In the genomic region with DNA sequence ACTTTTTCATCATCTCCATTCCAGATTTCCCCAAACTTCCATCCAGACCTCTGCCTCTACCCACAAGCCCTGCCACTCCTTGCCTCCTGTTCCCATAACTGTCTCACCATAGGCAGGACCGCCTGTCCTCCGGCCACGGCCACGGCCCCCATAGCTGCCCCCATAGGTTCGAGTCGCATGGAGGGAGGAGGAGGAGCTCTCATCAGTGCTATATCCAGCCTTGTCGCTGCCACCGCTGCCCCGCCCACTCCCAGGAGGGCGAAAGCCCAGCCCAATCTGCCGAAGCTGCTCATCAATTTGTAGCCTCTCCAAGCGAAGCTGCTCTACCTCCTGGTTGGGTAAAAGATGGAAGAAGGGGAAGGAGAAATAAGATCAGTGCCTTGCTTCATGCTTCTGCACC, we compare ENCODE assay signal across 15 cellular contexts. TPM values are rescaled to one million over a fixed set of nuclear protein-coding genes. Genes with fewer than 3 reads are reported as not detected.
DNase-seq lines count a peak whose midpoint lies in the region; ATAC-seq and TF ChIP-seq lines count a peak whose summit lies in the region.
"Had no signal": no experiment of that assay in that cellular context is flagged by ENCODE, and none has a peak within 500 bp of the region (broad histone marks: within the 10 kb centered on the region; RNA-seq: fewer than 3 reads in every experiment).

No MANE protein-coding gene starts in this region.

- H3K4me1 Mint-ChIP-seq in CD8-positive, alpha-beta T cell (ENCODE audit: low read depth) = peaks cover 4% of the 10 kb centered on the region
- H3K4me1 Mint-ChIP-seq in endothelial cell (ENCODE audit: unreplicated experiment) = no peaks in the 10 kb centered on the region
- H3K4me1 Mint-ChIP-seq in neural progenitor cell = peaks cover 10% of the 10 kb centered on the region

- peaks cover 6% of the 10 kb centered on the region for H3K4me1 ChIP-seq in CD8-positive, alpha-beta T cell (ENCODE audit: insufficient read depth, low read length)
- H3K4me1 ChIP-seq in HEK293 (ENCODE audit: control insufficient read depth, insufficient read depth, low read length) = no peaks in the 10 kb centered on the region; the same call in 1 of the 2 replicates
- peaks cover 40% of the 10 kb centered on the region for H3K4me1 ChIP-seq in neural progenitor cell
- peaks cover 2% of the 10 kb centered on the region for H3K4me1 ChIP-seq in testis

- 85 to 86% methylated on average over 12 of the region's 12 CpGs for WGBS in testis, 2 donors

- no peak overlapping the region for H3K9ac ChIP-seq in neural progenitor cell

- TF ChIP-seq CTCF in CD8-positive, alpha-beta T cell (IDR thresholded peaks at IDR 0.05) = no peak
- TF ChIP-seq CTCF in HEK293 (tag by site-specific recombination; IDR thresholded peaks at IDR 0.05) (no peak), endothelial cell (IDR thresholded peaks at IDR 0.05; ENCODE audit: unreplicated experiment) (no peak), neural progenitor cell (IDR thresholded peaks at IDR 0.05) (no peak), testis (IDR thresholded peaks at IDR 0.05) (no peak)

- H3K4me3 Mint-ChIP-seq in CD8-positive, alpha-beta T cell = no peak overlapping the region
- peak overlapping the region; percentile 59 for H3K4me3 Mint-ChIP-seq in endothelial cell (ENCODE audit: unreplicated experiment)
- peak overlapping the region; percentile 47 for H3K4me3 Mint-ChIP-seq in neural progenitor cell
- H3K4me3 Mint-ChIP-seq: CD4-positive, CD25-positive, alpha-beta regulatory T cell had no signal

- POLR2A ChIA-PET in CD8-positive, alpha-beta T cell (lab: Charles Lee) = interaction anchor here (1.0 kb wide), 2 partner anchors 23 to 94 kb away, joined by 3 to 4 read pairs; a partner anchor contains a TSS
- POLR2A ChIA-PET in HEK293 (lab: Yijun Ruan, JAX) = interaction anchor here (0.5 to 3.0 kb wide), 5 partner anchors 9 to 134 kb away, joined by 3 to 9 read pairs (median 4); a partner anchor contains a TSS

- no peak overlapping the region for H3K4me2 ChIP-seq in neural progenitor cell
- H3K4me2 ChIP-seq: PC-9 had no signal

- H3K27me3 ChIP-seq in CD8-positive, alpha-beta T cell (ENCODE audit: insufficient read depth, low read length) = no peaks in the 10 kb centered on the region
- no peaks in the 10 kb centered on the region for H3K27me3 ChIP-seq in neural progenitor cell
- no peaks in the 10 kb centered on the region for H3K27me3 ChIP-seq in testis

- TF ChIP-seq POLR2A in testis (IDR thresholded peaks at IDR 0.05) = no peak

- DNase-seq in CD8-positive, alpha-beta T cell = no peak
- DNase-seq in endothelial cell (ENCODE audit: low spot score) (no peak), neural progenitor cell (ENCODE audit: low spot score) (no peak), testis (no peak), HCEC 1CT (no peak)
- DNase-seq in activated CD4-positive, alpha-beta T cell treated with anti-CD3 and anti-CD28 coated beads, Interleukin-2, amount 50 U/mL, for 1 hour = no peak
- DNase-seq: Calu3; CD4-positive, CD25-positive, alpha-beta regulatory T cell; DMS79; NCI-H1092; NCI-H1694; NCI-H2227 treated with DMSO at 0.1 percent for 48 hours; NCI-H524; PC-9 had no signal

- H2AFZ ChIP-seq in neural progenitor cell (replicated peaks) = no peak overlapping the region
- H2AFZ ChIP-seq: PC-9 had no signal

- no peak overlapping the region for H3K27ac ChIP-seq in CD8-positive, alpha-beta T cell (ENCODE audit: low read depth, low read length)
- H3K27ac ChIP-seq in HEK293 (ENCODE audit: extremely low read depth, low read depth, low read length) = no peak overlapping the region
- peak overlapping the region; percentile 99 for H3K27ac ChIP-seq in neural progenitor cell
- no peak overlapping the region for H3K27ac ChIP-seq in testis
- H3K27ac ChIP-seq: PC-9 had no signal

- H3K27ac Mint-ChIP-seq in CD8-positive, alpha-beta T cell = peak overlapping the region; percentile 11
- H3K27ac Mint-ChIP-seq in endothelial cell (ENCODE audit: unreplicated experiment) (peak overlapping the region; percentile 44), neural progenitor cell (peak overlapping the region; percentile 46)

- H4K20me1 ChIP-seq in neural progenitor cell (ENCODE audit: low read depth) = peaks cover 5% of the 10 kb centered on the region

- no peaks in the 10 kb centered on the region for H3K27me3 Mint-ChIP-seq in CD8-positive, alpha-beta T cell (ENCODE audit: low read depth)
- H3K27me3 Mint-ChIP-seq in endothelial cell (ENCODE audit: unreplicated experiment) (peaks cover 4% of the 10 kb centered on the region), neural progenitor cell (ENCODE audit: insufficient read depth, low read depth) (peaks cover 12% of the 10 kb centered on the region)
- H3K27me3 Mint-ChIP-seq: CD4-positive, CD25-positive, alpha-beta regulatory T cell had no signal

- H3F3A ChIP-seq in neural progenitor cell (ENCODE audit: low read depth) = peaks cover 64% of the 10 kb centered on the region

- no peak for ATAC-seq in CD8-positive, alpha-beta T cell

- H3K79me2 ChIP-seq in neural progenitor cell (ENCODE audit: low read depth) = peaks cover 8% of the 10 kb centered on the region

- H3K9me3 ChIP-seq in CD8-positive, alpha-beta T cell (ENCODE audit: low read length) = no peaks in the 10 kb centered on the region
- H3K9me3 ChIP-seq in HEK293 (ENCODE audit: control insufficient read depth, insufficient read depth, low read depth, low read length) (no peaks in the 10 kb centered on the region), neural progenitor cell (ENCODE audit: low read depth) (no peaks in the 10 kb centered on the region), testis (no peaks in the 10 kb centered on the region)

- H3K36me3 ChIP-seq in CD8-positive, alpha-beta T cell (ENCODE audit: insufficient read depth, low read length) = peaks cover 46% of the 10 kb centered on the region
- H3K36me3 ChIP-seq in HEK293 (ENCODE audit: control insufficient read depth in 2 of 2, insufficient read depth in 1 of 2, low read length in 2 of 2) (peaks cover 63 to 92% of the 10 kb centered on the region in 2 experiments), neural progenitor cell (peaks cover 3% of the 10 kb centered on the region), testis (ENCODE audit: low read depth, missing control alignments) (no peaks in the 10 kb centered on the region)

- no peak overlapping the region for H3K4me3 ChIP-seq in CD8-positive, alpha-beta T cell (ENCODE audit: low read depth, low read length)
- H3K4me3 ChIP-seq in HEK293 (ENCODE audit: low read depth, low read length) (no peak overlapping the region), neural progenitor cell (no peak overlapping the region), testis (no peak overlapping the region)
- H3K4me3 ChIP-seq: PC-9 had no signal

- intact Hi-C loops in CD8-positive, alpha-beta T cell (cut with DNase I, micrococcal nuclease) = no loop called here
- intact Hi-C loops in testis (cut with DNase I; ENCODE audit: low total_unique reads) = no loop called here

- no peaks in the 10 kb centered on the region for H3K9me3 Mint-ChIP-seq in CD8-positive, alpha-beta T cell
- H3K9me3 Mint-ChIP-seq in endothelial cell (ENCODE audit: unreplicated experiment) (no peaks in the 10 kb centered on the region), neural progenitor cell (no peaks in the 10 kb centered on the region)
- H3K9me3 Mint-ChIP-seq: CD4-positive, CD25-positive, alpha-beta regulatory T cell had no signal

- peaks cover 70% of the 10 kb centered on the region for H3K36me3 Mint-ChIP-seq in CD8-positive, alpha-beta T cell
- H3K36me3 Mint-ChIP-seq in endothelial cell (ENCODE audit: low read depth, unreplicated experiment) (peaks cover 44% of the 10 kb centered on the region), neural progenitor cell (peaks cover 43% of the 10 kb centered on the region)

- CTCF ChIA-PET in CD8-positive, alpha-beta T cell (lab: Charles Lee) = interaction anchor here (0.8 to 1.1 kb wide), 3 partner anchors 33 to 94 kb away, joined by 3 to 4 read pairs (median 3); no protein-coding TSS in a partner anchor
- CTCF ChIA-PET in HEK293 (lab: Yijun Ruan, JAX) = interaction anchor here (0.7 kb wide), 1 partner anchor 300 kb away, joined by 3 read pairs; no protein-coding TSS in a partner anchor

TF ChIP-seq in HEK293, 187 proteins besides CTCF, POLR2A, EP300 and RAD21 (continues in another document):
- TF ChIP-seq ZNF600 (tag by site-specific recombination; IDR thresholded peaks at IDR 0.05) (0 out of 2 replicates have a peak, but pooled peaks have one; percentile 23), EGR2 (tag by site-specific recombination; IDR thresholded peaks at IDR 0.05; ENCODE audit: low read depth) (peak; percentile 45; the same call in 1 of the 2 replicates), ZNF292 (tag by site-specific recombination; IDR thresholded peaks at IDR 0.05; ENCODE audit: borderline replicate concordance, low read depth) (no peak), ZNF585B (tag by site-specific recombination; IDR thresholded peaks at IDR 0.05) (no peak)

RNA-seq across cellular contexts. Expression of a gene that starts 3.4 kb away (rescaled TPM):
- not detected for total RNA-seq in CD8-positive, alpha-beta T cell
- 1.3 TPM for total RNA-seq in endothelial cell (ENCODE audit: unreplicated experiment)
- total RNA-seq in neural progenitor cell (ENCODE audit: low replicate concordance) = 0.51 and 7.6 TPM in 2 replicates
- total RNA-seq in testis = 1 to 10 TPM; 2.8 to 4.0 TPM
- polyA plus RNA-seq in testis (ENCODE audit: insufficient read depth, low read depth, low replicate concordance) = 2.6 TPM
- total RNA-seq: Calu3; CD4-positive, CD25-positive, alpha-beta regulatory T cell had no signal
- polyA plus RNA-seq: CD4-positive, CD25-positive, alpha-beta regulatory T cell had no signal

RNA-seq across cellular contexts. Expression of a gene that starts 9.6 kb away (rescaled TPM):
- total RNA-seq in CD8-positive, alpha-beta T cell = 10 to 100 TPM; 16.6 to 17.2 TPM
- 51.8 TPM for total RNA-seq in endothelial cell (ENCODE audit: unreplicated experiment)
- total RNA-seq in neural progenitor cell (ENCODE audit: low replicate concordance) = 167 and 177 TPM in 2 replicates
- total RNA-seq in testis = 10 to 100 TPM; 55.7 to 88.7 TPM
- polyA plus RNA-seq in testis (ENCODE audit: insufficient read depth, low read depth, low replicate concordance) = 60.9 TPM

RNA-seq across cellular contexts. Expression of a gene that starts 13.9 kb away (rescaled TPM):
- under 1 TPM in 1 of 2 experiments, not detected in 1; 0.62 TPM for total RNA-seq in CD8-positive, alpha-beta T cell
- total RNA-seq in endothelial cell (ENCODE audit: unreplicated experiment) (1.6 TPM), neural progenitor cell (ENCODE audit: low replicate concordance) (0.95 TPM in 1 of 2 replicates, not detected in the other), testis (1 to 10 TPM; 2.0 to 6.4 TPM)
- 54.8 TPM for polyA plus RNA-seq in testis (ENCODE audit: insufficient read depth, low read depth, low replicate concordance)

RNA-seq across cellular contexts. Expression of a gene that starts 21.4 kb away (rescaled TPM):
- 10 to 100 TPM; 18.8 to 21.7 TPM for total RNA-seq in CD8-positive, alpha-beta T cell
- total RNA-seq in endothelial cell (ENCODE audit: unreplicated experiment) (37.9 TPM), neural progenitor cell (ENCODE audit: low replicate concordance) (42.7 and 65.5 TPM in 2 replicates), testis (10 to 100 TPM; 53.8 to 60.3 TPM)
- polyA plus RNA-seq in testis (ENCODE audit: insufficient read depth, low read depth, low replicate concordance) = 76.0 TPM

RNA-seq across cellular contexts. Expression of a gene that starts 31.6 kb away (rescaled TPM):
- 10 to 100 TPM; 31.9 to 35.9 TPM for total RNA-seq in CD8-positive, alpha-beta T cell
- 57.8 TPM for total RNA-seq in endothelial cell (ENCODE audit: unreplicated experiment)
- total RNA-seq in neural progenitor cell (ENCODE audit: low replicate concordance) = 87.9 and 91.6 TPM in 2 replicates
- total RNA-seq in testis = 10 to 100 TPM; 77.4 to 83.5 TPM
- 108 TPM for polyA plus RNA-seq in testis (ENCODE audit: insufficient read depth, low read depth, low replicate concordance)
